ENCODE assay signal across 10 cellular contexts in genomic region chr14:91413547-91414474, GRCh38. TPM values are rescaled to one million over a fixed set of nuclear protein-coding genes. Genes with fewer than 3 reads are reported as not detected.
DNase-seq lines count a peak whose midpoint lies in the region; ATAC-seq and TF ChIP-seq lines count a peak whose summit lies in the region.
"Had no signal": no experiment of that assay in that cellular context is flagged by ENCODE, and none has a peak within 500 bp of the region (broad histone marks: within the 10 kb centered on the region; RNA-seq: fewer than 3 reads in every experiment).

No MANE protein-coding gene starts in this region.

- no peaks in the 10 kb centered on the region for H3K27me3 ChIP-seq in Caco-2 (replicated peaks; ENCODE audit: control insufficient read depth, insufficient read depth, low read length)

- peaks cover 3% of the 10 kb centered on the region; the same call in 1 of the 2 replicates for H3K36me3 ChIP-seq in Caco-2 (ENCODE audit: control insufficient read depth, insufficient read depth, low read length)
- H3K36me3 ChIP-seq: thoracic aorta had no signal

- H3K36me3 Mint-ChIP-seq in Caco-2 (ENCODE audit: insufficient read depth, unreplicated experiment): peaks cover 23% of the 10 kb centered on the region
- H3K36me3 Mint-ChIP-seq in activated T-helper 1 cell treated with anti-CD3 and anti-CD28 coated beads, Interleukin-12 subunit alpha, Interleukin-12 subunit beta, Interleukin-2, Interleukin-4 antibody, amounts not matched to agents 30 ng/mL and 10 ng/mL and 1 ng/mL, durations not matched to agents 14 hours and 24 hours and 36 hours (ENCODE audit: low read depth): peaks cover 46% of the 10 kb centered on the region

- no peaks in the 10 kb centered on the region for H3K27me3 Mint-ChIP-seq in Caco-2 (ENCODE audit: insufficient read depth, unreplicated experiment)
- H3K27me3 Mint-ChIP-seq in activated T-helper 1 cell treated with anti-CD3 and anti-CD28 coated beads, Interleukin-12 subunit alpha, Interleukin-12 subunit beta, Interleukin-2, Interleukin-4 antibody, amounts not matched to agents 30 ng/mL and 10 ng/mL and 1 ng/mL, durations not matched to agents 14 hours and 24 hours and 36 hours (ENCODE audit: insufficient read depth): peaks cover under 1% of the 10 kb centered on the region

- peaks cover 16% of the 10 kb centered on the region for H3K4me1 Mint-ChIP-seq in Caco-2 (ENCODE audit: low read depth, unreplicated experiment)
- peaks cover 73% of the 10 kb centered on the region for H3K4me1 Mint-ChIP-seq in activated T-helper 1 cell treated with anti-CD3 and anti-CD28 coated beads, Interleukin-12 subunit alpha, Interleukin-12 subunit beta, Interleukin-2, Interleukin-4 antibody, amounts not matched to agents 30 ng/mL and 10 ng/mL and 1 ng/mL, durations not matched to agents 14 hours and 24 hours and 36 hours (ENCODE audit: low read depth)

- POLR2A ChIA-PET in Caco-2 (lab: Charles Lee): no interaction called here

- intact Hi-C loops in Caco-2 (cut with micrococcal nuclease; ENCODE audit: unreplicated experiment) (no loop called here), sciatic nerve (cut with DNase I) (no loop called here)
- intact Hi-C loops in activated T-helper 1 cell treated with anti-CD3 and anti-CD28 coated beads, Interleukin-12 subunit alpha, Interleukin-12 subunit beta, Interleukin-2, Interleukin-4 antibody, amounts not matched to agents 30 ng/mL and 10 ng/mL and 1 ng/mL, durations not matched to agents 14 hours and 24 hours and 36 hours (cut with micrococcal nuclease): loop anchor here (10.0 kb wide), 1 partner anchor 589 kb away; no protein-coding TSS in a partner anchor

- no peak for ATAC-seq in GM19324 (IDR thresholded peaks at IDR 0.05; ENCODE audit: low FRiP score, unreplicated experiment)
- no peak for ATAC-seq in sciatic nerve

- no peaks in the 10 kb centered on the region for H3K9me3 ChIP-seq in Caco-2
- H3K9me3 ChIP-seq: thoracic aorta had no signal

- no TSS peak for BruUV-seq in Caco-2 (replicated peaks; lab: Mats Ljungman, UMichigan)

- CTCF ChIA-PET in Caco-2 (lab: Charles Lee): interaction anchor here (1.0 to 2.1 kb wide), 2 partner anchors 11 to 90 kb away, joined by 3 to 8 read pairs; no protein-coding TSS in a partner anchor

- H3K27ac Mint-ChIP-seq in Caco-2 (ENCODE audit: unreplicated experiment): peak overlapping the region; percentile 49
- peak overlapping the region; percentile 99 for H3K27ac Mint-ChIP-seq in activated T-helper 1 cell treated with anti-CD3 and anti-CD28 coated beads, Interleukin-12 subunit alpha, Interleukin-12 subunit beta, Interleukin-2, Interleukin-4 antibody, amounts not matched to agents 30 ng/mL and 10 ng/mL and 1 ng/mL, durations not matched to agents 14 hours and 24 hours and 36 hours

- DNase-seq in Caco-2: peak; percentile 63 to 78
- DNase-seq in NCI-H187 (lab: John Stamatoyannopoulos, UW): peak; percentile 86 to 95
- DNase-seq in activated T-helper 1 cell treated with anti-CD3 and anti-CD28 coated beads, Interleukin-12 subunit alpha, Interleukin-12 subunit beta, Interleukin-2, Interleukin-4 antibody, amounts not matched to agents 30 ng/mL and 10 ng/mL and 1 ng/mL, durations not matched to agents 14 hours and 24 hours and 36 hours (ENCODE audit: low spot score): no peak
- DNase-seq in mesenteric fat pad (ENCODE audit: low spot score): peak; percentile 75
- DNase-seq in GM03348 (ENCODE audit: low spot score): no peak
- no peak for DNase-seq in sciatic nerve (ENCODE audit: low spot score)
- no peak for DNase-seq in foreskin melanocyte
- DNase-seq: IMR-90 had no signal

- no peaks in the 10 kb centered on the region for H3K9me3 Mint-ChIP-seq in Caco-2 (ENCODE audit: unreplicated experiment)
- H3K9me3 Mint-ChIP-seq in activated T-helper 1 cell treated with anti-CD3 and anti-CD28 coated beads, Interleukin-12 subunit alpha, Interleukin-12 subunit beta, Interleukin-2, Interleukin-4 antibody, amounts not matched to agents 30 ng/mL and 10 ng/mL and 1 ng/mL, durations not matched to agents 14 hours and 24 hours and 36 hours: no peaks in the 10 kb centered on the region

- H3K4me3 Mint-ChIP-seq in Caco-2 (ENCODE audit: unreplicated experiment): peak overlapping the region; percentile 7
- H3K4me3 Mint-ChIP-seq in activated T-helper 1 cell treated with anti-CD3 and anti-CD28 coated beads, Interleukin-12 subunit alpha, Interleukin-12 subunit beta, Interleukin-2, Interleukin-4 antibody, amounts not matched to agents 30 ng/mL and 10 ng/mL and 1 ng/mL, durations not matched to agents 14 hours and 24 hours and 36 hours: peak overlapping the region; percentile 93

- peaks cover 30% of the 10 kb centered on the region for H3K4me1 ChIP-seq in Caco-2

- H3K4me3 ChIP-seq in Caco-2 (ENCODE audit: low read depth, low read length): no peak overlapping the region
- H3K4me3 ChIP-seq: thoracic aorta had no signal

- TF ChIP-seq CTCF in Caco-2 (IDR thresholded peaks at IDR 0.05; ENCODE audit: insufficient read depth in 1 of 2, low read depth in 1 of 2, low read length in 1 of 2, severe bottlenecking in 1 of 2, unreplicated experiment in 1 of 2): no peak

RNA-seq across cellular contexts. Expression of gene CCDC88C, which starts 3.8 kb away (rescaled TPM):
- total RNA-seq in Caco-2 (2022) (26.9 and 29.8 TPM in 2 replicates), mesenteric fat pad (17.4 TPM), sciatic nerve (16.2 TPM)
- total RNA-seq in activated T-helper 1 cell treated with anti-CD3 and anti-CD28 coated beads, Interleukin-12 subunit alpha, Interleukin-12 subunit beta, Interleukin-2, Interleukin-4 antibody, amounts not matched to agents 30 ng/mL and 10 ng/mL and 1 ng/mL, durations not matched to agents 14 hours and 24 hours and 36 hours: 85.9 and 91.7 TPM in 2 replicates

Comparison
In these comparisons a context has a peak if more than half of its experiments do, and no peak if none do; other contexts are left out.
1. DNase-seq: peak in Caco-2 (2 of 2), NCI-H187 (2 of 2) and mesenteric fat pad (single experiment); none in activated T-helper 1 cell treated with anti-CD3 and anti-CD28 coated beads, Interleukin-12 subunit alpha, Interleukin-12 subunit beta, Interleukin-2, Interleukin-4 antibody, amounts not matched to agents 30 ng/mL and 10 ng/mL and 1 ng/mL, durations not matched to agents 14 hours and 24 hours and 36 hours (single experiment), GM03348 (single experiment), sciatic nerve (single experiment) and foreskin melanocyte (single experiment).